In genomic region chr15:35312355-35312754, GRCh38 we compare ENCODE assay signal across 1 cellular context.
TF ChIP-seq lines count a peak whose summit lies in the region.

No MANE protein-coding gene starts in this region.

TF ChIP-seq in SK-N-SH treated with all-trans-retinoic acid at 6 μM for 48 hours, 23 proteins besides CTCF, POLR2A, EP300 and RAD21 (continued from another document):
- TF ChIP-seq CREB5 (CRISPR knock-in tag; IDR thresholded peaks at IDR 0.05; ENCODE audit: low read depth) (no peak), SNAI2 (CRISPR knock-in tag; IDR thresholded peaks at IDR 0.05) (0 out of 2 replicates have a peak, but pooled peaks have one; percentile 11), TOX (CRISPR knock-in tag; IDR thresholded peaks at IDR 0.05; ENCODE audit: borderline replicate concordance) (peak; percentile 88), ISL1 (CRISPR knock-in tag; IDR thresholded peaks at IDR 0.05) (peak; percentile 87), ARNTL (CRISPR knock-in tag; IDR thresholded peaks at IDR 0.05; ENCODE audit: borderline replicate concordance, low read depth) (no peak)
- TF ChIP-seq, protein P1, sequence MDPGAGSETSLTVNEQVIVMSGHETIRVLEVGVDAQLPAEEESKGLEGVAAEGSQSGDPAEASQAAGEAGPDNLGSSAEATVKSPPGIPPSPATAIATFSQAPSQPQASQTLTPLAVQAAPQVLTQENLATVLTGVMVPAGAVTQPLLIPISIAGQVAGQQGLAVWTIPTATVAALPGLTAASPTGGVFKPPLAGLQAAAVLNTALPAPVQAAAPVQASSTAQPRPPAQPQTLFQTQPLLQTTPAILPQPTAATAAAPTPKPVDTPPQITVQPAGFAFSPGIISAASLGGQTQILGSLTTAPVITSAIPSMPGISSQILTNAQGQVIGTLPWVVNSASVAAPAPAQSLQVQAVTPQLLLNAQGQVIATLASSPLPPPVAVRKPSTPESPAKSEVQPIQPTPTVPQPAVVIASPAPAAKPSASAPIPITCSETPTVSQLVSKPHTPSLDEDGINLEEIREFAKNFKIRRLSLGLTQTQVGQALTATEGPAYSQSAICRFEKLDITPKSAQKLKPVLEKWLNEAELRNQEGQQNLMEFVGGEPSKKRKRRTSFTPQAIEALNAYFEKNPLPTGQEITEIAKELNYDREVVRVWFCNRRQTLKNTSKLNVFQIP (CRISPR knock-in tag; IDR thresholded peaks at IDR 0.05; ENCODE audit: borderline replicate concordance, low read depth), result peak; percentile 59; the same call in 1 of the 2 replicates
